In the genomic region with DNA sequence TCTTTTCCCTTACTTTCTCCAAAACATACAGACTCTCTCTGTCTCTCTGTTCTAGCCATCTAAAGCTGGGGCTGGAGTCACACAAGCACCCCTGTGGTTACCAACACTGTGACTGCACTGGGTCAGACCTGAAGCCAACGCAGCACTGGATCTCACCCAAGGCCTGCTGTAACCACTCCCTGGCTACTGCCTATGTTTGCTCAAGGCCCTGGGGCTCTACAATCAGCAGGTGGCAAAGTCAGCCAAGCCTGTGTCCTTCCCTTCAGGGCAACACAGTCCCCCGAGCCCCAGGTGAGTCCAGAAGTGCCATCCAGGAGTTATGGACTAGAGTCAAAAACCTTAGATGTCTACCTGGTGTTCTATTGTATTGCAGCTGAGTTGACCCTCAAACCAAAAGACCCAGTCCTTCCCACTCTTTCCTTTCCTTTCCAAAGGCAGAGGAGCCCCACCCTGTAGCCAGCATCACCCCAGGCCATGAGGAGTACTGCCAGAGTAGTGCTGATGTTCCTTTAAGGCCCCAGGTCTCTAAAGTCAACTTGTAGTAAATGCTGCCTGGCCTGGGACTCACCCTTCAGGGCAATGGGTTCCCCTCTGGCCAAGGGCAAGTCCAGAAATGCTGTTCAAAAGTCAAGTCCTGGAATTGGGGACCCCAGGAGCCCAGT, we compare ENCODE assay signal across 35 cellular contexts.
"Had no signal": no experiment of that assay in that cellular context is flagged by ENCODE, and none has a peak within 500 bp of the region (broad histone marks: within the 10 kb centered on the region; RNA-seq: fewer than 3 reads in every experiment).

No MANE protein-coding gene starts in this region.

- H3K27ac Mint-ChIP-seq: activated B cell treated with CpG ODN at 0.5 μM for 24 hours; activated CD4-positive, alpha-beta memory T cell treated with anti-CD3 and anti-CD28 coated beads, Interleukin-2, amount 10 ng/mL, durations not matched to agents 7 days and 5 days; activated CD8-positive, alpha-beta memory T cell treated with anti-CD3 and anti-CD28 coated beads, Interleukin-2, amount 10 ng/mL, durations not matched to agents 7 days and 5 days; activated naive CD4-positive, alpha-beta T cell treated with anti-CD3 and anti-CD28 coated beads, Interleukin-2, amount 10 ng/mL, durations not matched to agents 7 days and 5 days; activated naive CD8-positive, alpha-beta T cell; activated naive CD8-positive, alpha-beta T cell treated with anti-CD3 and anti-CD28 coated beads, Interleukin-2, amount 50 U/mL, for 24 hours had no signal

- H2AFZ ChIP-seq: PC-9 had no signal

- H3K4me3 ChIP-seq: PC-9 had no signal

- ATAC-seq: activated CD8-positive, alpha-beta memory T cell treated with anti-CD3 and anti-CD28 coated beads, Interleukin-2, amount 10 ng/mL, durations not matched to agents 7 days and 5 days; activated naive CD8-positive, alpha-beta T cell treated with anti-CD3 and anti-CD28 coated beads, Interleukin-2, amount 50 U/mL, for 24 hours had no signal

- H3K4me2 ChIP-seq: PC-9 had no signal

- H3K9me3 Mint-ChIP-seq: activated B cell treated with CpG ODN at 0.5 μM for 24 hours; activated CD4-positive, alpha-beta memory T cell treated with anti-CD3 and anti-CD28 coated beads, Interleukin-2, amount 10 ng/mL, durations not matched to agents 7 days and 5 days; activated naive CD4-positive, alpha-beta T cell treated with anti-CD3 and anti-CD28 coated beads, Interleukin-2, amount 10 ng/mL, durations not matched to agents 7 days and 5 days; activated naive CD8-positive, alpha-beta T cell treated with anti-CD3 and anti-CD28 coated beads, Interleukin-2, amount 50 U/mL, for 24 hours had no signal

- H3K27ac ChIP-seq: brain microvascular endothelial cell, PC-9, VCaP had no signal

- H3K36me3 ChIP-seq: brain microvascular endothelial cell had no signal

- H3K4me3 Mint-ChIP-seq: activated B cell treated with CpG ODN at 0.5 μM for 24 hours; activated CD4-positive, alpha-beta memory T cell treated with anti-CD3 and anti-CD28 coated beads, Interleukin-2, amount 10 ng/mL, durations not matched to agents 7 days and 5 days; activated CD8-positive, alpha-beta memory T cell treated with anti-CD3 and anti-CD28 coated beads, Interleukin-2, amount 10 ng/mL, durations not matched to agents 7 days and 5 days; activated naive CD4-positive, alpha-beta T cell treated with anti-CD3 and anti-CD28 coated beads, Interleukin-2, amount 10 ng/mL, durations not matched to agents 7 days and 5 days; activated naive CD8-positive, alpha-beta T cell; activated naive CD8-positive, alpha-beta T cell treated with anti-CD3 and anti-CD28 coated beads, Interleukin-2, amount 50 U/mL, for 24 hours had no signal

- H3K27me3 Mint-ChIP-seq: activated B cell treated with CpG ODN at 0.5 μM for 24 hours; activated CD4-positive, alpha-beta memory T cell treated with anti-CD3 and anti-CD28 coated beads, Interleukin-2, amount 10 ng/mL, durations not matched to agents 7 days and 5 days; activated CD8-positive, alpha-beta memory T cell treated with anti-CD3 and anti-CD28 coated beads, Interleukin-2, amount 10 ng/mL, durations not matched to agents 7 days and 5 days; activated naive CD4-positive, alpha-beta T cell treated with anti-CD3 and anti-CD28 coated beads, Interleukin-2, amount 10 ng/mL, durations not matched to agents 7 days and 5 days; activated naive CD8-positive, alpha-beta T cell; activated naive CD8-positive, alpha-beta T cell treated with anti-CD3 and anti-CD28 coated beads, Interleukin-2, amount 50 U/mL, for 24 hours had no signal

- H3K36me3 Mint-ChIP-seq: activated CD8-positive, alpha-beta memory T cell treated with anti-CD3 and anti-CD28 coated beads, Interleukin-2, amount 10 ng/mL, durations not matched to agents 7 days and 5 days; activated naive CD4-positive, alpha-beta T cell treated with anti-CD3 and anti-CD28 coated beads, Interleukin-2, amount 10 ng/mL, durations not matched to agents 7 days and 5 days; activated naive CD8-positive, alpha-beta T cell had no signal

- DNase-seq: activated B cell treated with CpG ODN at 0.5 μM for 24 hours; activated CD4-positive, alpha-beta memory T cell treated with anti-CD3 and anti-CD28 coated beads, Interleukin-2, amount 10 ng/mL, durations not matched to agents 7 days and 5 days; activated CD4-positive, alpha-beta T cell treated with anti-CD3 and anti-CD28 coated beads for 4 hours; activated CD4-positive, CD25-positive, alpha-beta regulatory T cell treated with anti-CD3 and anti-CD28 coated beads, Interleukin-2, amount 50 U/mL, for 72 hours; activated CD8-positive, alpha-beta memory T cell treated with anti-CD3 and anti-CD28 coated beads for 24 hours; activated CD8-positive, alpha-beta memory T cell treated with anti-CD3 and anti-CD28 coated beads, Interleukin-2, amount 10 ng/mL, durations not matched to agents 7 days and 5 days; activated CD8-positive, alpha-beta memory T cell treated with anti-CD3 and anti-CD28 coated beads, Interleukin-2, amount 50 U/mL, for 48 hours; activated effector memory CD4-positive, alpha-beta T cell treated with Interleukin-2 at 50 U/mL for 16 hours; activated naive CD4-positive, alpha-beta T cell treated with anti-CD3 and anti-CD28 coated beads, Interleukin-2, amount 10 ng/mL, durations not matched to agents 7 days and 5 days; activated naive CD8-positive, alpha-beta T cell treated with anti-CD3 and anti-CD28 coated beads, Interleukin-2, amount 50 U/mL, for 24 hours; activated T-cell treated with anti-CD3 and anti-CD28 coated beads, Interleukin-2, amount 50 U/mL, for 48 hours; anterior cingulate cortex; brain microvascular endothelial cell; central memory CD4-positive, alpha-beta T cell; Kasumi-1; KG1; NCI-H1092 treated with DMSO at 0.1 percent for 48 hours; NCI-H1417; NCI-H1694; NCI-H2081; NCI-H2171 treated with DMSO at 0.1 percent for 48 hours; NCI-H226; NCI-H446 treated with DMSO at 0.1 percent for 48 hours; NCI-H524; NCI-H69; NCI-H82; NK-92 treated with Interleukin-12 subunit alpha and Interleukin-12 subunit beta, amount 100 ng/mL, for 24 hours; PC-9; Right ventricle myocardium superior; SW 1271; T-helper 1 cell; T-helper 2 cell; T-helper 9 cell had no signal

- H3K4me1 Mint-ChIP-seq: activated B cell treated with CpG ODN at 0.5 μM for 24 hours; activated CD4-positive, alpha-beta memory T cell treated with anti-CD3 and anti-CD28 coated beads, Interleukin-2, amount 10 ng/mL, durations not matched to agents 7 days and 5 days; activated CD8-positive, alpha-beta memory T cell treated with anti-CD3 and anti-CD28 coated beads, Interleukin-2, amount 10 ng/mL, durations not matched to agents 7 days and 5 days; activated naive CD4-positive, alpha-beta T cell treated with anti-CD3 and anti-CD28 coated beads, Interleukin-2, amount 10 ng/mL, durations not matched to agents 7 days and 5 days; activated naive CD8-positive, alpha-beta T cell treated with anti-CD3 and anti-CD28 coated beads, Interleukin-2, amount 50 U/mL, for 24 hours had no signal

- H3K27me3 ChIP-seq: brain microvascular endothelial cell had no signal
